27 cellular contexts compared by ENCODE assay signal in the genomic region with DNA sequence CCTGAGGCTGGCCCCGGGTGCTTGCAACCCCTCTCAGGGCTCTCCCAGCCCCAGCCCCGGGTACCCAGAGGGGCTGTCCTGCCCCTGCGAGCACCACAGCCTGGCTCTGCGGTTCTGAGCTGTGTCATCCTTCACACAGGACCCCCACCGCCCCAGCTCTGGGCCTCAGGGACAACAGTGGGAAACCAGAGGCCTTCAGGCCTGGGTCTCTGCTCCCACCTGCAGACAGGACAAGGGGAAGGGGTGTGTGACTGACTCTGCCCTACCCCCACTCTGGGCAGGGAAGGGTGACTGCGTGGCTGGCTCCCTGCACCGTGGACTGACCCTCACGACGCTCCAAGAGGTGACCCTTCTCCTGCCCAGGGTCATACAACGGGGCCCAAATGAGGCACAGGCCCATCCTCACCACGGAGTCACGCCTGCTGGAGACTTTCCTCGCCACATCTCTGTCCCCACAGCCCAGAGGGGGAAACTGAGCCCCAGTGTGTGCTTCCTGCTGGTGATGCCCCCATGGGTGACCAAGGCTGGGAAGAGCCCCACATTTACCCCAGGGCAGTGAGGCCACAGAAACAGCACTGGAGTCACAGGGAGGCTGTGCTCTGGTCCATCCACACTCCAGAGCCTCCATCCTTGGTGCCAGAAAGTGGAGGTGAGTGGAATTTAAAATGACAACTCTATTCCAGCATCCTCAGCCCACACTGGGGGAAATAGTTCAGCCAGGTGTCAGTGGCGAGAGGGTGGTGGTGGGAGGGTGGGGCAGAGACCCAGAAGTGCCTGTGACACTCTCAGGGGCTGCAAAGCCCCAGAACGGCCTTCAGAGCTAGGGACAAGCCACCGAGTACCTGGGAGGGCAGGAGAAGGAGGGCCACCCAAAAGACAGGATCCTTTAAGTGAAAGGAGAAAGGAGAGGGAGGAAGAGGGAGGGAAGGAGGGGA. TPM values are rescaled to one million over a fixed set of nuclear protein-coding genes. Genes with fewer than 3 reads are reported as not detected.
DNase-seq lines count a peak whose midpoint lies in the region; ATAC-seq, FAIRE-seq and TF ChIP-seq lines count a peak whose summit lies in the region.
"Had no signal": no experiment of that assay in that cellular context is flagged by ENCODE, and none has a peak within 500 bp of the region (broad histone marks: within the 10 kb centered on the region; RNA-seq: fewer than 3 reads in every experiment).

No MANE protein-coding gene starts in this region.

- no peak overlapping the region for H3K4me3 ChIP-seq in left ventricle myocardium inferior
- H3K4me3 ChIP-seq in neuronal stem cell (ENCODE audit: low read length in 2 of 2), result no peak overlapping the region
- H3K4me3 ChIP-seq in lower lobe of right lung, result no peak overlapping the region
- H3K4me3 ChIP-seq in brain microvascular endothelial cell (ENCODE audit: low read depth, low read length), result no peak overlapping the region
- H3K4me3 ChIP-seq: hepatocyte, SJSA1, suprapubic skin had no signal

- H3K4ac ChIP-seq in neuronal stem cell (ENCODE audit: low read length), result no peak overlapping the region

- no peak overlapping the region for H4K8ac ChIP-seq in neuronal stem cell (ENCODE audit: low read depth, low read length)

- in situ Hi-C loops in brain microvascular endothelial cell (cut with HindIII; ENCODE audit: low pct_ligation_motif_present, low sequenced_read_pairs), result no loop called here

- H4K91ac ChIP-seq in neuronal stem cell (ENCODE audit: low read depth, low read length, poor library complexity), result no peak overlapping the region

- intact Hi-C loops in cardiac septum (cut with DNase I) (no loop called here), Right ventricle myocardium superior (cut with DNase I) (no loop called here), left ventricle myocardium inferior (cut with micrococcal nuclease) (no loop called here), lower lobe of right lung (cut with DNase I) (no loop called here)

- TF ChIP-seq CTCF in left ventricle myocardium inferior (IDR thresholded peaks at IDR 0.05; ENCODE audit: borderline replicate concordance) (no peak), lower lobe of right lung (IDR thresholded peaks at IDR 0.05) (no peak), brain microvascular endothelial cell (IDR thresholded peaks at IDR 0.05; ENCODE audit: low read depth, low read length, missing control alignments) (no peak)

- no peak overlapping the region for H2BK120ac ChIP-seq in neuronal stem cell (ENCODE audit: low read depth, low read length)

- H2BK12ac ChIP-seq in neuronal stem cell (ENCODE audit: low read length), result no peak overlapping the region

- DNase-seq in cardiac septum (ENCODE audit: low spot score), result peak; percentile 57
- no peak for DNase-seq in Right ventricle myocardium superior
- DNase-seq in left ventricle myocardium inferior, result no peak
- no peak for DNase-seq in neuronal stem cell (ENCODE audit: low spot score)
- DNase-seq in urothelium cell line (ENCODE audit: low spot score), result no peak
- DNase-seq in lower lobe of right lung, result no peak
- DNase-seq in NCI-H2107 treated with DMSO at 0.1 percent for 48 hours (lab: John Stamatoyannopoulos, UW; ENCODE audit: unreplicated experiment), result no peak
- no peak for DNase-seq in brain microvascular endothelial cell
- DNase-seq: activated CD4-positive, alpha-beta T cell treated with anti-CD3 and anti-CD28 coated beads for 48 hours; activated naive CD4-positive, alpha-beta T cell; central memory CD4-positive, alpha-beta T cell; foreskin fibroblast; GOT3; mesendoderm; natural killer cell; NCI-H2081 treated with DMSO at 0.1 percent for 48 hours; NCI-H524 had no signal

- H3K36me3 ChIP-seq in left ventricle myocardium inferior, result no peaks in the 10 kb centered on the region
- H3K36me3 ChIP-seq in neuronal stem cell (replicated peaks in 1 of 2; ENCODE audit: control insufficient read depth in 2 of 2, insufficient read depth in 2 of 2, low read length in 2 of 2), result no peaks in the 10 kb centered on the region
- no peaks in the 10 kb centered on the region for H3K36me3 ChIP-seq in lower lobe of right lung
- no peaks in the 10 kb centered on the region for H3K36me3 ChIP-seq in brain microvascular endothelial cell (replicated peaks)
- H3K36me3 ChIP-seq: SJSA1, suprapubic skin had no signal

- H3K14ac ChIP-seq in neuronal stem cell (ENCODE audit: low read length), result no peak overlapping the region

- H2BK15ac ChIP-seq in neuronal stem cell (ENCODE audit: low read length), result no peak overlapping the region

- no peak overlapping the region for H3K9ac ChIP-seq in neuronal stem cell (ENCODE audit: low read depth, low read length, poor library complexity)

- peak; percentile 63 for FAIRE-seq in urothelium cell line (lab: Jason Lieb, UNC)
- FAIRE-seq: D721Med, islet of Langerhans had no signal

- ATAC-seq in Right ventricle myocardium superior (ENCODE audit: poor library complexity) (no peak), lower lobe of right lung (no peak)
- ATAC-seq: natural killer cell, Panc1 had no signal

- H3K4me1 ChIP-seq in left ventricle myocardium inferior, result peaks cover 64% of the 10 kb centered on the region
- H3K4me1 ChIP-seq in neuronal stem cell (ENCODE audit: control insufficient read depth in 2 of 2, insufficient read depth in 1 of 2, low read depth in 1 of 2, low read length in 2 of 2), result peaks cover 0 to 12% of the 10 kb centered on the region in 2 donors
- peaks cover 12% of the 10 kb centered on the region for H3K4me1 ChIP-seq in lower lobe of right lung

- H2AK5ac ChIP-seq in neuronal stem cell (ENCODE audit: low read depth, low read length), result peak overlapping the region; percentile 41

- WGBS in neuronal stem cell (ENCODE audit: extremely low coverage in 2 of 2, insufficient read length in 2 of 2, insufficient replicate concordance in 1 of 2), 2 donors, result no CpG with 5 or more reads among the region's 16 CpGs

- peaks cover 11% of the 10 kb centered on the region for H3K27me3 ChIP-seq in left ventricle myocardium inferior (ENCODE audit: low read depth)
- peaks cover 2 to 72% (median 19%) of the 10 kb centered on the region in 3 experiments for H3K27me3 ChIP-seq in neuronal stem cell (ENCODE audit: control insufficient read depth in 3 of 3, insufficient read depth in 3 of 3, low read depth in 1 of 3, low read length in 3 of 3)
- peaks cover 19% of the 10 kb centered on the region for H3K27me3 ChIP-seq in lower lobe of right lung (ENCODE audit: low read depth)
- H3K27me3 ChIP-seq in brain microvascular endothelial cell (replicated peaks), result no peaks in the 10 kb centered on the region

- no peak overlapping the region for H2BK5ac ChIP-seq in neuronal stem cell (ENCODE audit: low read length)

- H2AFZ ChIP-seq in neuronal stem cell (ENCODE audit: low read length), result no peak overlapping the region
- H2AFZ ChIP-seq: hepatocyte had no signal

- H3K27ac ChIP-seq in left ventricle myocardium inferior (replicated peaks), result peak overlapping the region; percentile 88
- no peak overlapping the region for H3K27ac ChIP-seq in neuronal stem cell (replicated peaks; ENCODE audit: low read length)
- no peak overlapping the region for H3K27ac ChIP-seq in lower lobe of right lung
- no peak overlapping the region for H3K27ac ChIP-seq in brain microvascular endothelial cell
- H3K27ac ChIP-seq: epithelial cell of prostate, hepatocyte, SJSA1, suprapubic skin had no signal

- peak overlapping the region; percentile 93 for H3K23ac ChIP-seq in neuronal stem cell (ENCODE audit: low read depth, low read length, poor library complexity)

- H3K79me1 ChIP-seq in neuronal stem cell (ENCODE audit: low read depth, low read length), result no peaks in the 10 kb centered on the region

- peaks cover 18% of the 10 kb centered on the region for H3K9me3 ChIP-seq in left ventricle myocardium inferior (replicated peaks)
- H3K9me3 ChIP-seq in neuronal stem cell (replicated peaks in 1 of 2; ENCODE audit: control insufficient read depth in 2 of 2, insufficient read depth in 1 of 2, low read depth in 1 of 2, low read length in 2 of 2), result peaks cover 0 to 3% of the 10 kb centered on the region in 2 donors
- no peaks in the 10 kb centered on the region for H3K9me3 ChIP-seq in lower lobe of right lung
- H3K9me3 ChIP-seq: SJSA1, suprapubic skin had no signal

- H3K4me2 ChIP-seq in neuronal stem cell (ENCODE audit: insufficient read depth, low read length, poor library complexity, severe bottlenecking), result no peak overlapping the region
- H3K4me2 ChIP-seq: hepatocyte had no signal

- no peak overlapping the region for H3K18ac ChIP-seq in neuronal stem cell (ENCODE audit: low read length)

RNA-seq across cellular contexts. Expression of gene CAMK2B, which starts 13.6 kb away (rescaled TPM):
- total RNA-seq in cardiac septum (149 TPM), Right ventricle myocardium superior (87.2 TPM), left ventricle myocardium inferior (98.0 TPM), lower lobe of right lung (0.30 TPM)
- polyA plus RNA-seq in neuronal stem cell (2013, experiment 1 of 2), result 0.79 TPM
- polyA plus RNA-seq in neuronal stem cell (2013, experiment 2 of 2), result 0.65 TPM
- total RNA-seq: SJSA1; T-helper 1 cell treated with Interleukin-12 subunit alpha and Interleukin-12 subunit beta and Interleukin-4 antibody, amounts not matched to agents 30 ng/mL and 1 ng/mL, for 36 hours had no signal
- polyA plus RNA-seq: AG04450, CD14-positive monocyte had no signal

Comparison
In these comparisons a context has a peak if more than half of its experiments do, and no peak if none do; other contexts are left out.
1. RNA of gene CAMK2B, which starts 13.6 kb away (total RNA-seq): 149 TPM in cardiac septum (single experiment), 98.0 TPM in left ventricle myocardium inferior (single experiment) and 87.2 TPM in Right ventricle myocardium superior (single experiment); 0.30 TPM in lower lobe of right lung (single experiment); every median in the first group is over 10 times any median in the second.